ENCODE assay signal across 1 cellular context in the genomic region with DNA sequence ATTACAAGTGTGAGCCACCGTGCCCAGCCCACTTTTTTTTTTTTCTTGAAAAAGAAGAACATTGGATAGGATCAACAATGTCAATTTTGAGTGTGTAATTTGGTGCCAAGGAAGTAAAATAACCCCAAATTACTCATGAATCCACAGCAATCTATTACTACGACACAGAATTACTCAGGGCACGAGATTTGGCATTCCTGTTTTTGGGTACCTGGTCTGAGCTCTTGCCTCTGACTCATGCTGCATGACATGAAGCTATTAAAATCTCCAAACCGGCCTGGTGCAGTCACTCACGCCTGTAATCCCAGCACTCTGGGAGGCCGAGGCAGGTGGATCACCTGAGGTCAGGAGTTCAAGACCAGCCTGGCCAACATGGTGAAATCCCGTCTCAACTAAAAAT.
TF ChIP-seq lines count a peak whose summit lies in the region.

No MANE protein-coding gene starts in this region.

TF ChIP-seq in WTC11, 78 proteins besides CTCF, POLR2A, EP300 and RAD21 (continued from another document):
- TF ChIP-seq, protein P1, sequence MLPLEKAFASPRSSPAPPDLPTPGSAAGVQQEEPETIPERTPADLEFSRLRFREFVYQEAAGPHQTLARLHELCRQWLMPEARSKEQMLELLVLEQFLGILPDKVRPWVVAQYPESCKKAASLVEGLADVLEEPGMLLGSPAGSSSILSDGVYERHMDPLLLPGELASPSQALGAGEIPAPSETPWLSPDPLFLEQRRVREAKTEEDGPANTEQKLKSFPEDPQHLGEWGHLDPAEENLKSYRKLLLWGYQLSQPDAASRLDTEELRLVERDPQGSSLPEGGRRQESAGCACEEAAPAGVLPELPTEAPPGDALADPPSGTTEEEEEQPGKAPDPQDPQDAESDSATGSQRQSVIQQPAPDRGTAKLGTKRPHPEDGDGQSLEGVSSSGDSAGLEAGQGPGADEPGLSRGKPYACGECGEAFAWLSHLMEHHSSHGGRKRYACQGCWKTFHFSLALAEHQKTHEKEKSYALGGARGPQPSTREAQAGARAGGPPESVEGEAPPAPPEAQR (CRISPR knock-in tag; IDR thresholded peaks at IDR 0.05) = no peak
- TF ChIP-seq, protein P2, sequence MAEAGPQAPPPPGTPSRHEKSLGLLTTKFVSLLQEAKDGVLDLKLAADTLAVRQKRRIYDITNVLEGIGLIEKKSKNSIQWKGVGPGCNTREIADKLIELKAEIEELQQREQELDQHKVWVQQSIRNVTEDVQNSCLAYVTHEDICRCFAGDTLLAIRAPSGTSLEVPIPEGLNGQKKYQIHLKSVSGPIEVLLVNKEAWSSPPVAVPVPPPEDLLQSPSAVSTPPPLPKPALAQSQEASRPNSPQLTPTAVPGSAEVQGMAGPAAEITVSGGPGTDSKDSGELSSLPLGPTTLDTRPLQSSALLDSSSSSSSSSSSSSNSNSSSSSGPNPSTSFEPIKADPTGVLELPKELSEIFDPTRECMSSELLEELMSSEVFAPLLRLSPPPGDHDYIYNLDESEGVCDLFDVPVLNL (CRISPR knock-in tag; IDR thresholded peaks at IDR 0.05; ENCODE audit: borderline replicate concordance, low read depth) = no peak
- TF ChIP-seq ZNF219 (CRISPR knock-in tag; IDR thresholded peaks at IDR 0.05; ENCODE audit: borderline replicate concordance) = no peak
- TF ChIP-seq, protein P3, sequence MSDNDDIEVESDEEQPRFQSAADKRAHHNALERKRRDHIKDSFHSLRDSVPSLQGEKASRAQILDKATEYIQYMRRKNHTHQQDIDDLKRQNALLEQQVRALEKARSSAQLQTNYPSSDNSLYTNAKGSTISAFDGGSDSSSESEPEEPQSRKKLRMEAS (CRISPR knock-in tag; IDR thresholded peaks at IDR 0.05) = no peak
- TF ChIP-seq, protein P4, sequence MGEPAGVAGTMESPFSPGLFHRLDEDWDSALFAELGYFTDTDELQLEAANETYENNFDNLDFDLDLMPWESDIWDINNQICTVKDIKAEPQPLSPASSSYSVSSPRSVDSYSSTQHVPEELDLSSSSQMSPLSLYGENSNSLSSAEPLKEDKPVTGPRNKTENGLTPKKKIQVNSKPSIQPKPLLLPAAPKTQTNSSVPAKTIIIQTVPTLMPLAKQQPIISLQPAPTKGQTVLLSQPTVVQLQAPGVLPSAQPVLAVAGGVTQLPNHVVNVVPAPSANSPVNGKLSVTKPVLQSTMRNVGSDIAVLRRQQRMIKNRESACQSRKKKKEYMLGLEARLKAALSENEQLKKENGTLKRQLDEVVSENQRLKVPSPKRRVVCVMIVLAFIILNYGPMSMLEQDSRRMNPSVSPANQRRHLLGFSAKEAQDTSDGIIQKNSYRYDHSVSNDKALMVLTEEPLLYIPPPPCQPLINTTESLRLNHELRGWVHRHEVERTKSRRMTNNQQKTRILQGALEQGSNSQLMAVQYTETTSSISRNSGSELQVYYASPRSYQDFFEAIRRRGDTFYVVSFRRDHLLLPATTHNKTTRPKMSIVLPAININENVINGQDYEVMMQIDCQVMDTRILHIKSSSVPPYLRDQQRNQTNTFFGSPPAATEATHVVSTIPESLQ (CRISPR knock-in tag; IDR thresholded peaks at IDR 0.05) = no peak
- no peak for TF ChIP-seq JUN (CRISPR knock-in tag; IDR thresholded peaks at IDR 0.05)
- TF ChIP-seq SOX15 (CRISPR knock-in tag; IDR thresholded peaks at IDR 0.05) = no peak
- TF ChIP-seq ZNF121 (CRISPR knock-in tag; IDR thresholded peaks at IDR 0.05) = no peak
- TF ChIP-seq, protein P5, sequence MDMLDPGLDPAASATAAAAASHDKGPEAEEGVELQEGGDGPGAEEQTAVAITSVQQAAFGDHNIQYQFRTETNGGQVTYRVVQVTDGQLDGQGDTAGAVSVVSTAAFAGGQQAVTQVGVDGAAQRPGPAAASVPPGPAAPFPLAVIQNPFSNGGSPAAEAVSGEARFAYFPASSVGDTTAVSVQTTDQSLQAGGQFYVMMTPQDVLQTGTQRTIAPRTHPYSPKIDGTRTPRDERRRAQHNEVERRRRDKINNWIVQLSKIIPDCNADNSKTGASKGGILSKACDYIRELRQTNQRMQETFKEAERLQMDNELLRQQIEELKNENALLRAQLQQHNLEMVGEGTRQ (CRISPR knock-in tag; IDR thresholded peaks at IDR 0.05) = no peak
- TF ChIP-seq, protein P6, sequence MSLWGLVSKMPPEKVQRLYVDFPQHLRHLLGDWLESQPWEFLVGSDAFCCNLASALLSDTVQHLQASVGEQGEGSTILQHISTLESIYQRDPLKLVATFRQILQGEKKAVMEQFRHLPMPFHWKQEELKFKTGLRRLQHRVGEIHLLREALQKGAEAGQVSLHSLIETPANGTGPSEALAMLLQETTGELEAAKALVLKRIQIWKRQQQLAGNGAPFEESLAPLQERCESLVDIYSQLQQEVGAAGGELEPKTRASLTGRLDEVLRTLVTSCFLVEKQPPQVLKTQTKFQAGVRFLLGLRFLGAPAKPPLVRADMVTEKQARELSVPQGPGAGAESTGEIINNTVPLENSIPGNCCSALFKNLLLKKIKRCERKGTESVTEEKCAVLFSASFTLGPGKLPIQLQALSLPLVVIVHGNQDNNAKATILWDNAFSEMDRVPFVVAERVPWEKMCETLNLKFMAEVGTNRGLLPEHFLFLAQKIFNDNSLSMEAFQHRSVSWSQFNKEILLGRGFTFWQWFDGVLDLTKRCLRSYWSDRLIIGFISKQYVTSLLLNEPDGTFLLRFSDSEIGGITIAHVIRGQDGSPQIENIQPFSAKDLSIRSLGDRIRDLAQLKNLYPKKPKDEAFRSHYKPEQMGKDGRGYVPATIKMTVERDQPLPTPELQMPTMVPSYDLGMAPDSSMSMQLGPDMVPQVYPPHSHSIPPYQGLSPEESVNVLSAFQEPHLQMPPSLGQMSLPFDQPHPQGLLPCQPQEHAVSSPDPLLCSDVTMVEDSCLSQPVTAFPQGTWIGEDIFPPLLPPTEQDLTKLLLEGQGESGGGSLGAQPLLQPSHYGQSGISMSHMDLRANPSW (CRISPR knock-in tag; conservative IDR thresholded peaks at IDR 0.05; ENCODE audit: low read depth) = no peak
- no peak for TF ChIP-seq ZNF671 (CRISPR knock-in tag; IDR thresholded peaks at IDR 0.05)
- no peak for TF ChIP-seq MXD4 (CRISPR knock-in tag; IDR thresholded peaks at IDR 0.05; ENCODE audit: borderline replicate concordance)
- TF ChIP-seq, protein P7, sequence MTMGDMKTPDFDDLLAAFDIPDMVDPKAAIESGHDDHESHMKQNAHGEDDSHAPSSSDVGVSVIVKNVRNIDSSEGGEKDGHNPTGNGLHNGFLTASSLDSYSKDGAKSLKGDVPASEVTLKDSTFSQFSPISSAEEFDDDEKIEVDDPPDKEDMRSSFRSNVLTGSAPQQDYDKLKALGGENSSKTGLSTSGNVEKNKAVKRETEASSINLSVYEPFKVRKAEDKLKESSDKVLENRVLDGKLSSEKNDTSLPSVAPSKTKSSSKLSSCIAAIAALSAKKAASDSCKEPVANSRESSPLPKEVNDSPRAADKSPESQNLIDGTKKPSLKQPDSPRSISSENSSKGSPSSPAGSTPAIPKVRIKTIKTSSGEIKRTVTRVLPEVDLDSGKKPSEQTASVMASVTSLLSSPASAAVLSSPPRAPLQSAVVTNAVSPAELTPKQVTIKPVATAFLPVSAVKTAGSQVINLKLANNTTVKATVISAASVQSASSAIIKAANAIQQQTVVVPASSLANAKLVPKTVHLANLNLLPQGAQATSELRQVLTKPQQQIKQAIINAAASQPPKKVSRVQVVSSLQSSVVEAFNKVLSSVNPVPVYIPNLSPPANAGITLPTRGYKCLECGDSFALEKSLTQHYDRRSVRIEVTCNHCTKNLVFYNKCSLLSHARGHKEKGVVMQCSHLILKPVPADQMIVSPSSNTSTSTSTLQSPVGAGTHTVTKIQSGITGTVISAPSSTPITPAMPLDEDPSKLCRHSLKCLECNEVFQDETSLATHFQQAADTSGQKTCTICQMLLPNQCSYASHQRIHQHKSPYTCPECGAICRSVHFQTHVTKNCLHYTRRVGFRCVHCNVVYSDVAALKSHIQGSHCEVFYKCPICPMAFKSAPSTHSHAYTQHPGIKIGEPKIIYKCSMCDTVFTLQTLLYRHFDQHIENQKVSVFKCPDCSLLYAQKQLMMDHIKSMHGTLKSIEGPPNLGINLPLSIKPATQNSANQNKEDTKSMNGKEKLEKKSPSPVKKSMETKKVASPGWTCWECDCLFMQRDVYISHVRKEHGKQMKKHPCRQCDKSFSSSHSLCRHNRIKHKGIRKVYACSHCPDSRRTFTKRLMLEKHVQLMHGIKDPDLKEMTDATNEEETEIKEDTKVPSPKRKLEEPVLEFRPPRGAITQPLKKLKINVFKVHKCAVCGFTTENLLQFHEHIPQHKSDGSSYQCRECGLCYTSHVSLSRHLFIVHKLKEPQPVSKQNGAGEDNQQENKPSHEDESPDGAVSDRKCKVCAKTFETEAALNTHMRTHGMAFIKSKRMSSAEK (CRISPR knock-in tag; IDR thresholded peaks at IDR 0.05; ENCODE audit: borderline replicate concordance) = no peak
- no peak for TF ChIP-seq ZNF263 (CRISPR knock-in tag; IDR thresholded peaks at IDR 0.05; ENCODE audit: low read depth)
- TF ChIP-seq ZNF396 (CRISPR knock-in tag; IDR thresholded peaks at IDR 0.05; ENCODE audit: borderline replicate concordance) = no peak
- TF ChIP-seq, protein P8, sequence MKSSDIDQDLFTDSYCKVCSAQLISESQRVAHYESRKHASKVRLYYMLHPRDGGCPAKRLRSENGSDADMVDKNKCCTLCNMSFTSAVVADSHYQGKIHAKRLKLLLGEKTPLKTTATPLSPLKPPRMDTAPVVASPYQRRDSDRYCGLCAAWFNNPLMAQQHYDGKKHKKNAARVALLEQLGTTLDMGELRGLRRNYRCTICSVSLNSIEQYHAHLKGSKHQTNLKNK (CRISPR knock-in tag; IDR thresholded peaks at IDR 0.05) = no peak
- TF ChIP-seq RORB (CRISPR knock-in tag; IDR thresholded peaks at IDR 0.05) = no peak
- TF ChIP-seq, protein P9, sequence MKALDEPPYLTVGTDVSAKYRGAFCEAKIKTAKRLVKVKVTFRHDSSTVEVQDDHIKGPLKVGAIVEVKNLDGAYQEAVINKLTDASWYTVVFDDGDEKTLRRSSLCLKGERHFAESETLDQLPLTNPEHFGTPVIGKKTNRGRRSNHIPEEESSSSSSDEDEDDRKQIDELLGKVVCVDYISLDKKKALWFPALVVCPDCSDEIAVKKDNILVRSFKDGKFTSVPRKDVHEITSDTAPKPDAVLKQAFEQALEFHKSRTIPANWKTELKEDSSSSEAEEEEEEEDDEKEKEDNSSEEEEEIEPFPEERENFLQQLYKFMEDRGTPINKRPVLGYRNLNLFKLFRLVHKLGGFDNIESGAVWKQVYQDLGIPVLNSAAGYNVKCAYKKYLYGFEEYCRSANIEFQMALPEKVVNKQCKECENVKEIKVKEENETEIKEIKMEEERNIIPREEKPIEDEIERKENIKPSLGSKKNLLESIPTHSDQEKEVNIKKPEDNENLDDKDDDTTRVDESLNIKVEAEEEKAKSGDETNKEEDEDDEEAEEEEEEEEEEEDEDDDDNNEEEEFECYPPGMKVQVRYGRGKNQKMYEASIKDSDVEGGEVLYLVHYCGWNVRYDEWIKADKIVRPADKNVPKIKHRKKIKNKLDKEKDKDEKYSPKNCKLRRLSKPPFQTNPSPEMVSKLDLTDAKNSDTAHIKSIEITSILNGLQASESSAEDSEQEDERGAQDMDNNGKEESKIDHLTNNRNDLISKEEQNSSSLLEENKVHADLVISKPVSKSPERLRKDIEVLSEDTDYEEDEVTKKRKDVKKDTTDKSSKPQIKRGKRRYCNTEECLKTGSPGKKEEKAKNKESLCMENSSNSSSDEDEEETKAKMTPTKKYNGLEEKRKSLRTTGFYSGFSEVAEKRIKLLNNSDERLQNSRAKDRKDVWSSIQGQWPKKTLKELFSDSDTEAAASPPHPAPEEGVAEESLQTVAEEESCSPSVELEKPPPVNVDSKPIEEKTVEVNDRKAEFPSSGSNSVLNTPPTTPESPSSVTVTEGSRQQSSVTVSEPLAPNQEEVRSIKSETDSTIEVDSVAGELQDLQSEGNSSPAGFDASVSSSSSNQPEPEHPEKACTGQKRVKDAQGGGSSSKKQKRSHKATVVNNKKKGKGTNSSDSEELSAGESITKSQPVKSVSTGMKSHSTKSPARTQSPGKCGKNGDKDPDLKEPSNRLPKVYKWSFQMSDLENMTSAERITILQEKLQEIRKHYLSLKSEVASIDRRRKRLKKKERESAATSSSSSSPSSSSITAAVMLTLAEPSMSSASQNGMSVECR (CRISPR knock-in tag; IDR thresholded peaks at IDR 0.05; ENCODE audit: borderline replicate concordance) = no peak
